In genomic region chr22:36374603-36375024, GRCh38 we compare ENCODE assay signal across 8 cellular contexts. TPM values are rescaled to one million over a fixed set of nuclear protein-coding genes. Genes with fewer than 3 reads are reported as not detected.
DNase-seq lines count a peak whose midpoint lies in the region; ATAC-seq and TF ChIP-seq lines count a peak whose summit lies in the region.

No MANE protein-coding gene starts in this region.

- CTCF ChIA-PET in activated CD4-positive, alpha-beta T cell treated with anti-CD3 and anti-CD28 coated beads, Interleukin-2, amount 10 ng/mL, durations not matched to agents 7 days and 5 days (lab: Charles Lee): interaction anchor here (1.3 to 1.7 kb wide), 2 partner anchors 17 to 36 kb away, joined by 4 read pairs; no protein-coding TSS in a partner anchor

- peak overlapping the region; percentile 89 for H3K27ac ChIP-seq in HL-60 (replicated peaks)

- H3K36me3 Mint-ChIP-seq in activated CD4-positive, alpha-beta T cell treated with anti-CD3 and anti-CD28 coated beads, Interleukin-2, amount 10 ng/mL, durations not matched to agents 7 days and 5 days (ENCODE audit: low read depth): peaks cover 83% of the 10 kb centered on the region

- H3K27me3 ChIP-seq in HL-60 (ENCODE audit: insufficient read depth, poor library complexity, severe bottlenecking): no peaks in the 10 kb centered on the region

- DNase-seq in HL-60 (ENCODE audit: low read depth in 1 of 2, low spot score in 1 of 2) (peak in 1 of 2 experiments; percentile 59), fibroblast of pulmonary artery (ENCODE audit: low read depth) (peak; percentile 79), mesenteric fat pad (ENCODE audit: low spot score) (no peak), anterior cingulate cortex (lab: John Stamatoyannopoulos, UW) (no peak), dedifferentiated amniotic fluid mesenchymal stem cell (ENCODE audit: extremely low spot score) (no peak)
- no peak for DNase-seq in activated CD4-positive, alpha-beta T cell treated with anti-CD3 and anti-CD28 coated beads, Interleukin-2, amount 10 ng/mL, durations not matched to agents 7 days and 5 days
- DNase-seq in stimulated activated CD4-positive, alpha-beta T cell treated with anti-CD3 and anti-CD28 coated beads, Interleukin-2, amount 100 ng/mL, for 24 hours: peak; percentile 66 to 71

- POLR2A ChIA-PET in activated CD4-positive, alpha-beta T cell treated with anti-CD3 and anti-CD28 coated beads, Interleukin-2, amount 10 ng/mL, durations not matched to agents 7 days and 5 days (lab: Charles Lee): interaction anchor here (0.8 kb wide), 1 partner anchor 10 kb away, joined by 3 read pairs; no protein-coding TSS in a partner anchor

- ATAC-seq in GM21529 (IDR thresholded peaks at IDR 0.05; ENCODE audit: unreplicated experiment): no peak

- TF ChIP-seq CTCF in HL-60 (IDR thresholded peaks at IDR 0.05; ENCODE audit: insufficient read depth, low read length): no peak
- no peak for TF ChIP-seq CTCF in fibroblast of pulmonary artery (IDR thresholded peaks at IDR 0.05; ENCODE audit: low read length, missing control alignments)

- no peaks in the 10 kb centered on the region for H3K9me3 Mint-ChIP-seq in activated CD4-positive, alpha-beta T cell treated with anti-CD3 and anti-CD28 coated beads, Interleukin-2, amount 10 ng/mL, durations not matched to agents 7 days and 5 days

- no peaks in the 10 kb centered on the region for H3K27me3 Mint-ChIP-seq in activated CD4-positive, alpha-beta T cell treated with anti-CD3 and anti-CD28 coated beads, Interleukin-2, amount 10 ng/mL, durations not matched to agents 7 days and 5 days

- H3K4me3 ChIP-seq in HL-60 (replicated peaks; ENCODE audit: insufficient read depth, low read length) (no peak overlapping the region; the same call in 1 of the 2 replicates), fibroblast of pulmonary artery (replicated peaks; ENCODE audit: low read depth, low read length) (no peak overlapping the region)

- peaks cover 94% of the 10 kb centered on the region for H3K4me1 Mint-ChIP-seq in activated CD4-positive, alpha-beta T cell treated with anti-CD3 and anti-CD28 coated beads, Interleukin-2, amount 10 ng/mL, durations not matched to agents 7 days and 5 days

- H3K27ac Mint-ChIP-seq in activated CD4-positive, alpha-beta T cell treated with anti-CD3 and anti-CD28 coated beads, Interleukin-2, amount 10 ng/mL, durations not matched to agents 7 days and 5 days: peak overlapping the region; percentile 86

- H3K4me3 Mint-ChIP-seq in activated CD4-positive, alpha-beta T cell treated with anti-CD3 and anti-CD28 coated beads, Interleukin-2, amount 10 ng/mL, durations not matched to agents 7 days and 5 days: peak overlapping the region; percentile 32

RNA-seq across cellular contexts. Expression of gene MYH9, which starts 13.2 kb away (rescaled TPM):
- total RNA-seq in activated CD4-positive, alpha-beta T cell treated with anti-CD3 and anti-CD28 coated beads, Interleukin-2, amount 10 ng/mL, durations not matched to agents 7 days and 5 days: 1,000 to 10,000 TPM in 1 of 2 experiments, 100 to 1,000 TPM in 1; 881 to 1,009 TPM
- 673 TPM for total RNA-seq in mesenteric fat pad

Comparison
In these comparisons a context has a peak if more than half of its experiments do, and no peak if none do; other contexts are left out.
1. DNase-seq: peak in fibroblast of pulmonary artery (single experiment) and stimulated activated CD4-positive, alpha-beta T cell treated with anti-CD3 and anti-CD28 coated beads, Interleukin-2, amount 100 ng/mL, for 24 hours (2 of 2); none in activated CD4-positive, alpha-beta T cell treated with anti-CD3 and anti-CD28 coated beads, Interleukin-2, amount 10 ng/mL, durations not matched to agents 7 days and 5 days (single experiment), mesenteric fat pad (single experiment), anterior cingulate cortex (0 of 58) and dedifferentiated amniotic fluid mesenchymal stem cell (single experiment).